In genomic region chr1:97901017-97901658, GRCh38 we compare ENCODE assay signal across 14 cellular contexts. TPM values are rescaled to one million over a fixed set of nuclear protein-coding genes. Genes with fewer than 3 reads are reported as not detected.
DNase-seq lines count a peak whose midpoint lies in the region; ATAC-seq and TF ChIP-seq lines count a peak whose summit lies in the region.
"Had no signal": no experiment of that assay in that cellular context is flagged by ENCODE, and none has a peak within 500 bp of the region (broad histone marks: within the 10 kb centered on the region; RNA-seq: fewer than 3 reads in every experiment).

No MANE protein-coding gene starts in this region.

- peaks cover 38% of the 10 kb centered on the region for H3K4me1 Mint-ChIP-seq in stimulated activated naive CD8-positive, alpha-beta T cell treated with anti-CD3 and anti-CD28 coated beads, Interleukin-15, amount 100 ng/mL, for 72 hours

- H3K9ac ChIP-seq in adipocyte (ENCODE audit: low read length): peak overlapping the region; percentile 74
- H3K9ac ChIP-seq: BLaER1 had no signal

- no peaks in the 10 kb centered on the region for H3K27me3 Mint-ChIP-seq in stimulated activated naive CD8-positive, alpha-beta T cell treated with anti-CD3 and anti-CD28 coated beads, Interleukin-15, amount 100 ng/mL, for 72 hours
- H3K27me3 Mint-ChIP-seq: activated B cell treated with CpG ODN at 0.5 μM for 24 hours; memory B cell; stimulated activated naive CD8-positive, alpha-beta T cell treated with anti-CD3 and anti-CD28 coated beads, Interleukin-15, Interleukin-2, amounts not matched to agents 100 ng/mL and 50 ng/mL, for 24 hours had no signal

- H3K4me3 Mint-ChIP-seq in stimulated activated naive CD8-positive, alpha-beta T cell treated with anti-CD3 and anti-CD28 coated beads, Interleukin-15, amount 100 ng/mL, for 72 hours: peak overlapping the region; percentile 12 to 13
- H3K4me3 Mint-ChIP-seq: activated B cell treated with CpG ODN at 0.5 μM for 24 hours; memory B cell; stimulated activated naive CD8-positive, alpha-beta T cell treated with anti-CD3 and anti-CD28 coated beads, Interleukin-15, Interleukin-2, amounts not matched to agents 100 ng/mL and 50 ng/mL, for 24 hours had no signal

- no peak for ATAC-seq in stimulated activated naive CD8-positive, alpha-beta T cell treated with anti-CD3 and anti-CD28 coated beads, Interleukin-15, amount 100 ng/mL, for 72 hours
- ATAC-seq in stimulated activated naive CD8-positive, alpha-beta T cell treated with anti-CD3 and anti-CD28 coated beads, Interleukin-15, Interleukin-2, amounts not matched to agents 100 U/mL and 50 U/mL, for 24 hours: no peak
- ATAC-seq in aorta (ENCODE audit: low FRiP score): no peak

- peaks cover 10 to 28% of the 10 kb centered on the region in 2 donors for H3K9me3 Mint-ChIP-seq in stimulated activated naive CD8-positive, alpha-beta T cell treated with anti-CD3 and anti-CD28 coated beads, Interleukin-15, amount 100 ng/mL, for 72 hours

- H3K36me3 ChIP-seq in adipocyte (ENCODE audit: control insufficient read depth, insufficient read depth, low read length, severe bottlenecking) (no peaks in the 10 kb centered on the region), right atrium auricular region (no peaks in the 10 kb centered on the region), aorta (ENCODE audit: control insufficient read depth in 1 of 2, insufficient read depth in 2 of 2, low read length in 1 of 2) (no peaks in the 10 kb centered on the region)
- H3K36me3 ChIP-seq: BLaER1 had no signal

- no peak for TF ChIP-seq CTCF in right atrium auricular region (IDR thresholded peaks at IDR 0.05)

- H3K4me3 ChIP-seq in adipocyte (ENCODE audit: low read length) (peak overlapping the region; percentile 78), right atrium auricular region (no peak overlapping the region), aorta (ENCODE audit: low read length in 2 of 2) (no peak overlapping the region)
- H3K4me3 ChIP-seq: BLaER1 had no signal

- peaks cover 51% of the 10 kb centered on the region for H3K4me1 ChIP-seq in adipocyte (ENCODE audit: control insufficient read depth, insufficient read depth, low read length)
- H3K4me1 ChIP-seq in right atrium auricular region: peaks cover 0 to under 1% of the 10 kb centered on the region in 2 donors
- peaks cover 0 to 2% of the 10 kb centered on the region in 2 donors for H3K4me1 ChIP-seq in aorta (ENCODE audit: control insufficient read depth in 1 of 2, insufficient read depth in 2 of 2, low read length in 2 of 2)
- H3K4me1 ChIP-seq: BLaER1 had no signal

- WGBS in aorta, 2 donors: 49 to 57% methylated on average over 2 of the region's 2 CpGs

- peak overlapping the region; percentile 2 to 12 for H3K27ac ChIP-seq in right atrium auricular region
- no peak overlapping the region for H3K27ac ChIP-seq in aorta (ENCODE audit: low read depth in 1 of 2, low read length in 2 of 2)
- H3K27ac ChIP-seq: BLaER1 had no signal

- H3K27me3 ChIP-seq in adipocyte (replicated peaks; ENCODE audit: control insufficient read depth, insufficient read depth, low read length) (no peaks in the 10 kb centered on the region), right atrium auricular region (no peaks in the 10 kb centered on the region), aorta (ENCODE audit: control insufficient read depth in 1 of 2, insufficient read depth in 2 of 2, low read length in 1 of 2) (no peaks in the 10 kb centered on the region)
- H3K27me3 ChIP-seq: BLaER1 had no signal

- no peak for DNase-seq in stimulated activated naive CD8-positive, alpha-beta T cell treated with anti-CD3 and anti-CD28 coated beads, Interleukin-15, amount 100 ng/mL, for 72 hours
- DNase-seq in stimulated activated naive CD8-positive, alpha-beta T cell treated with anti-CD3 and anti-CD28 coated beads, Interleukin-15, Interleukin-2, amounts not matched to agents 100 U/mL and 50 U/mL, for 24 hours: no peak
- DNase-seq in adipocyte (ENCODE audit: low read depth) (peak; percentile 59), right atrium auricular region (ENCODE audit: low spot score) (no peak), NCI-H2081 (lab: John Stamatoyannopoulos, UW) (no peak), aorta (no peak), NCI-H2081 treated with DMSO at 0.1 percent for 48 hours (lab: John Stamatoyannopoulos, UW) (no peak), NCI-H1694 (lab: John Stamatoyannopoulos, UW) (no peak)
- DNase-seq: activated B cell treated with CpG ODN at 0.5 μM for 24 hours; KG1; stimulated activated CD4-positive, alpha-beta T cell treated with anti-CD3 and anti-CD28 coated beads, Interleukin-15, amount 100 ng/mL, for 24 hours had no signal

- peak overlapping the region in 1 of 2 donors; percentile 14 for H3K27ac Mint-ChIP-seq in stimulated activated naive CD8-positive, alpha-beta T cell treated with anti-CD3 and anti-CD28 coated beads, Interleukin-15, amount 100 ng/mL, for 72 hours
- H3K27ac Mint-ChIP-seq: activated B cell treated with CpG ODN at 0.5 μM for 24 hours; memory B cell; stimulated activated naive CD8-positive, alpha-beta T cell treated with anti-CD3 and anti-CD28 coated beads, Interleukin-15, Interleukin-2, amounts not matched to agents 100 ng/mL and 50 ng/mL, for 24 hours had no signal

- intact Hi-C loops in aorta (cut with DNase I): no loop called here

- H3K9me3 ChIP-seq in adipocyte (ENCODE audit: control insufficient read depth, low read length): no peaks in the 10 kb centered on the region
- H3K9me3 ChIP-seq in right atrium auricular region: no peaks in the 10 kb centered on the region
- peaks cover 2% of the 10 kb centered on the region for H3K9me3 ChIP-seq in aorta (ENCODE audit: control insufficient read depth, low read length)

RNA-seq across cellular contexts. Expression of gene DPYD, which starts 19.7 kb away (rescaled TPM):
- total RNA-seq in right atrium auricular region (10 to 100 TPM; 11.3 to 14.5 TPM), aorta (10 to 100 TPM; 39.2 to 51.3 TPM)
- 10 to 100 TPM; 16.2 to 18.9 TPM for polyA plus RNA-seq in aorta

Comparison
In these comparisons a context has a peak if more than half of its experiments do, and no peak if none do; other contexts are left out.
1. H3K27ac ChIP-seq: peak in right atrium auricular region (2 of 2); none in aorta (0 of 2).